Comparison of ENCODE assay signal across 9 cellular contexts in the genomic region with DNA sequence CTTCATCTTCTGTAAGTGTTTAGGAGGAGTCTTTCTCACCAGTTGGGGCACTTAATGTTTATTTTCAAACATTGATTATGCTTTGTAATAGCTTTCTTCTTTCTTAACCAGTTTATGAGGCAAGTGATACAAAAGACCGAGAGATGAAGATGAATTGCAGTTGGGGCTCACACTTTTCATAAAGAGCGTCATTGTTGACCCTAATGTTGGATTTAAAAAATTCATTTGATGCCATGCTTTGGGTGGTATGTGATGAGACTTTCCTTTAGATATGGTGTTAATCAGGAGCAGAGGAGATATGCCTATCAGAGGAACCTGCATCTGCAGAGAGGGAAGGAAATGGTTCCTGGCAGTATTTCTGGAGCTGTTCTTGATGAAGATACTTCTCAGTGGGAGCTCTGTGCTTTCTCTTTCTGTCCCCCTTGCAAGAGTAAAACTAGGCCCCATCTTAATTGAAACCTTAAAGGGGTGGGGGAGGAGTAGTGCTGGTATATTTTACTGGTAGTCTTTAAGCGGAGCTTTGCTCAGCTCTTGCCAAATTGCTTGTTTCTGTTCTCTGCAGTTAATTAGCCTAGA. TPM values are rescaled to one million over a fixed set of nuclear protein-coding genes. Genes with fewer than 3 reads are reported as not detected.
DNase-seq lines count a peak whose midpoint lies in the region; ATAC-seq and TF ChIP-seq lines count a peak whose summit lies in the region.
"Had no signal": no experiment of that assay in that cellular context is flagged by ENCODE, and none has a peak within 500 bp of the region (broad histone marks: within the 10 kb centered on the region; RNA-seq: fewer than 3 reads in every experiment).

No MANE protein-coding gene starts in this region.

- peaks cover 39% of the 10 kb centered on the region for H4K20me1 ChIP-seq in Loucy (ENCODE audit: insufficient read depth, low read length, poor library complexity, severe bottlenecking)

- H3K9me2 ChIP-seq in Loucy (replicated peaks; ENCODE audit: low read depth, low read length) = no peaks in the 10 kb centered on the region

- H3K4me3 ChIP-seq in Loucy (ENCODE audit: low read length, poor library complexity, severe bottlenecking) (peak overlapping the region; percentile 89), transverse colon (peak overlapping the region in 3 of 4 donors; percentile 75 to 97 (median 92))
- H3K4me3 ChIP-seq: mucosa of descending colon had no signal

- H3K4me2 ChIP-seq in Loucy (ENCODE audit: low read depth, low read length, poor library complexity, severe bottlenecking) = peak overlapping the region; percentile 82

- peaks cover 9% of the 10 kb centered on the region for H3K36me3 Mint-ChIP-seq in activated T-cell treated with anti-CD3 and anti-CD28 coated beads, Interleukin-2, amount 50 U/mL, for 4 hours (ENCODE audit: insufficient read depth)

- peak overlapping the region; percentile 83 for H3K9ac ChIP-seq in Loucy (ENCODE audit: low read depth, low read length, poor library complexity, severe bottlenecking)

- DNase-seq in activated T-cell treated with anti-CD3 and anti-CD28 coated beads, Interleukin-2, amount 50 U/mL, for 4 hours = no peak
- DNase-seq in activated T-cell treated with anti-CD3 and anti-CD28 coated beads for 4 hours = no peak
- peak; percentile 54 for DNase-seq in fibroblast of gingiva (ENCODE audit: low read depth)
- DNase-seq in transverse colon = no peak
- no peak for DNase-seq in NCI-H748 (lab: John Stamatoyannopoulos, UW; ENCODE audit: unreplicated experiment)
- DNase-seq in LoVo (ENCODE audit: low spot score) = no peak

- no peak for TF ChIP-seq EP300 in transverse colon (IDR thresholded peaks at IDR 0.05; ENCODE audit: low read depth)

- H3K79me2 ChIP-seq in Loucy (ENCODE audit: insufficient read depth, low read length) = peaks cover 68% of the 10 kb centered on the region

- TF ChIP-seq POLR2A in transverse colon (IDR thresholded peaks at IDR 0.05) = no peak

- H3K4me1 ChIP-seq in Loucy (ENCODE audit: insufficient read depth, low read length, poor library complexity, severe bottlenecking) = peaks cover 32% of the 10 kb centered on the region
- peaks cover 0 to 46% (median 35%) of the 10 kb centered on the region in 4 donors for H3K4me1 ChIP-seq in transverse colon

- H3F3A ChIP-seq in Loucy (ENCODE audit: low read depth) = no peaks in the 10 kb centered on the region

- ATAC-seq in activated T-cell treated with anti-CD3 and anti-CD28 coated beads, Interleukin-2, amount 50 U/mL, for 4 hours = peak; percentile 15 to 23
- ATAC-seq in GM21825 (IDR thresholded peaks at IDR 0.05; ENCODE audit: unreplicated experiment) = no peak
- ATAC-seq: mucosa of descending colon had no signal

- TF ChIP-seq CTCF in Loucy (conservative IDR thresholded peaks at IDR 0.05; ENCODE audit: low read length) (no peak), transverse colon (IDR thresholded peaks at IDR 0.05) (no peak)

- in situ Hi-C loops in transverse colon (cut with MboI; ENCODE audit: low pct_ligation_motif_present in 1 of 4, low pct_unique_long_range_greater_than_20kb in 1 of 4, low sequenced_read_pairs in 3 of 4) = no loop called here

- no peak overlapping the region for H3K4me3 Mint-ChIP-seq in activated T-cell treated with anti-CD3 and anti-CD28 coated beads, Interleukin-2, amount 50 U/mL, for 4 hours

- no peaks in the 10 kb centered on the region for H3K9me3 Mint-ChIP-seq in activated T-cell treated with anti-CD3 and anti-CD28 coated beads, Interleukin-2, amount 50 U/mL, for 4 hours

- peak overlapping the region; percentile 93 to 95 (median 93) for H3K27ac ChIP-seq in transverse colon

- H3K9me3 ChIP-seq in Loucy (ENCODE audit: insufficient read depth, low read depth, low read length) (no peaks in the 10 kb centered on the region), transverse colon (no peaks in the 10 kb centered on the region)
- H3K9me3 ChIP-seq: mucosa of descending colon had no signal

- H3K27me3 Mint-ChIP-seq in activated T-cell treated with anti-CD3 and anti-CD28 coated beads, Interleukin-2, amount 50 U/mL, for 4 hours (ENCODE audit: low read depth) = no peaks in the 10 kb centered on the region

- 33 to 35% methylated on average over 3 of the region's 3 CpGs for WGBS in transverse colon (ENCODE audit: low coverage in 1 of 2), 2 donors

- intact Hi-C loops in transverse colon (cut with DNase I; ENCODE audit: low total_unique reads) = no loop called here

- no peaks in the 10 kb centered on the region for H3K36me3 ChIP-seq in Loucy (ENCODE audit: insufficient read depth, low read length)
- H3K36me3 ChIP-seq in transverse colon = no peaks in the 10 kb centered on the region

- H3K4me1 Mint-ChIP-seq in activated T-cell treated with anti-CD3 and anti-CD28 coated beads, Interleukin-2, amount 50 U/mL, for 4 hours (ENCODE audit: low read depth) = peaks cover 41% of the 10 kb centered on the region

- H3K27me3 ChIP-seq in Loucy (ENCODE audit: insufficient read depth, low read length, poor library complexity, severe bottlenecking) = no peaks in the 10 kb centered on the region
- no peaks in the 10 kb centered on the region for H3K27me3 ChIP-seq in transverse colon

- H2AFZ ChIP-seq in Loucy (ENCODE audit: low read length) = no peak overlapping the region

RNA-seq across cellular contexts. Expression of a gene that starts 2.3 kb away (rescaled TPM):
- total RNA-seq in activated T-cell treated with anti-CD3 and anti-CD28 coated beads, Interleukin-2, amount 50 U/mL, for 4 hours = 10 to 100 TPM; 57.1 to 60.0 (median 58.2) TPM
- total RNA-seq in transverse colon = 10 to 100 TPM; 49.7 to 91.5 (median 67.5) TPM
